In the genomic region with DNA sequence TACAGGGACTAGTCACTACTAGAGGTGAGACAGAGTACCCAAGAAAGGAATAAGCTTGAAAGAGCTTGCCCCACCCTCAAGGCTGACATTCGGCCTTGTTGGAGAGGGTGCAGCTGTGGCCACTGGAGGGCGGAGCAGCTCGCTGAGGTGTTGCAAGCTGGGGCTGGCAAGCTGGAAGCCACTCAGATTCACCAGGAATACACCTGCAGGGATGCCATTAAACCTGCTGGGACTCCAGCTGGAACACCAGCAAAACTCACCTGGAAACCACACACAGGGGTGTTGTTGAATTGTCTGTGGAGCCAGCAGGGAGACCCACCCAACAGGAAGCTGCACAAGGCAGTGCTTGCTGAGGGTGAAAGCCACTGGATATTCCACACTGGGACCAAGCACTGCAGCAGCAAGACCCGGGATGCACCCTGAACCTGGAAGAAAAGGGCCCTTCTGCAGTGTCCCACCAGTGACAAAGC, we compare ENCODE assay signal across 8 cellular contexts. TPM values are rescaled to one million over a fixed set of nuclear protein-coding genes. Genes with fewer than 3 reads are reported as not detected.
DNase-seq lines count a peak whose midpoint lies in the region; ATAC-seq, FAIRE-seq and TF ChIP-seq lines count a peak whose summit lies in the region.

No MANE protein-coding gene starts in this region.

- H3K4me1 Mint-ChIP-seq in activated naive CD8-positive, alpha-beta T cell treated with anti-CD3 and anti-CD28 coated beads, Interleukin-2, amount 10 ng/mL, durations not matched to agents 7 days and 5 days = peaks cover 2% of the 10 kb centered on the region
- peaks cover 6% of the 10 kb centered on the region for H3K4me1 Mint-ChIP-seq in activated naive CD8-positive, alpha-beta T cell treated with anti-CD3 and anti-CD28 coated beads for 36 hours

- no peak for TF ChIP-seq POLR2A in H54 (IDR thresholded peaks at IDR 0.05; ENCODE audit: low read depth, low read length)

- H3K27me3 Mint-ChIP-seq in activated naive CD8-positive, alpha-beta T cell treated with anti-CD3 and anti-CD28 coated beads, Interleukin-2, amount 10 ng/mL, durations not matched to agents 7 days and 5 days = peaks cover 2% of the 10 kb centered on the region
- no peaks in the 10 kb centered on the region for H3K27me3 Mint-ChIP-seq in activated naive CD8-positive, alpha-beta T cell treated with anti-CD3 and anti-CD28 coated beads for 36 hours

- peak; percentile 68 for FAIRE-seq in H54 (lab: Jason Lieb, UNC)

- H3K27ac Mint-ChIP-seq in activated naive CD8-positive, alpha-beta T cell treated with anti-CD3 and anti-CD28 coated beads, Interleukin-2, amount 10 ng/mL, durations not matched to agents 7 days and 5 days = no peak overlapping the region
- H3K27ac Mint-ChIP-seq in activated naive CD8-positive, alpha-beta T cell treated with anti-CD3 and anti-CD28 coated beads for 36 hours = no peak overlapping the region

- ATAC-seq in activated naive CD8-positive, alpha-beta T cell treated with anti-CD3 and anti-CD28 coated beads, Interleukin-2, amount 10 ng/mL, durations not matched to agents 7 days and 5 days (ENCODE audit: low read depth) = no peak

- no peaks in the 10 kb centered on the region for H3K9me3 Mint-ChIP-seq in activated naive CD8-positive, alpha-beta T cell treated with anti-CD3 and anti-CD28 coated beads, Interleukin-2, amount 10 ng/mL, durations not matched to agents 7 days and 5 days
- H3K9me3 Mint-ChIP-seq in activated naive CD8-positive, alpha-beta T cell treated with anti-CD3 and anti-CD28 coated beads for 36 hours = no peaks in the 10 kb centered on the region

- H3K4me3 Mint-ChIP-seq in activated naive CD8-positive, alpha-beta T cell treated with anti-CD3 and anti-CD28 coated beads, Interleukin-2, amount 10 ng/mL, durations not matched to agents 7 days and 5 days = no peak overlapping the region
- no peak overlapping the region for H3K4me3 Mint-ChIP-seq in activated naive CD8-positive, alpha-beta T cell treated with anti-CD3 and anti-CD28 coated beads for 36 hours

- H3K36me3 Mint-ChIP-seq in activated naive CD8-positive, alpha-beta T cell treated with anti-CD3 and anti-CD28 coated beads, Interleukin-2, amount 10 ng/mL, durations not matched to agents 7 days and 5 days = peaks cover 8% of the 10 kb centered on the region
- no peaks in the 10 kb centered on the region for H3K36me3 Mint-ChIP-seq in activated naive CD8-positive, alpha-beta T cell treated with anti-CD3 and anti-CD28 coated beads for 36 hours

- peak; percentile 43 for DNase-seq in activated naive CD8-positive, alpha-beta T cell treated with anti-CD3 and anti-CD28 coated beads, Interleukin-2, amount 10 ng/mL, durations not matched to agents 7 days and 5 days
- no peak for DNase-seq in activated naive CD8-positive, alpha-beta T cell treated with anti-CD3 and anti-CD28 coated beads for 36 hours
- DNase-seq in H54 (ENCODE audit: insufficient read length, low spot score) (peak; percentile 35), LoVo (ENCODE audit: low spot score) (peak; percentile 26), UCSD-AML1 (lab: John Stamatoyannopoulos, UW; ENCODE audit: unreplicated experiment) (peak; percentile 56), islet precursor cell (peak; percentile 85), superior temporal gyrus (ENCODE audit: extremely low spot score) (no peak)
- no peak for DNase-seq in stimulated activated naive CD4-positive, alpha-beta T cell treated with Interleukin-2 at 50 U/mL for 16 hours (lab: John Stamatoyannopoulos, UW)

- POLR2A ChIA-PET in activated naive CD8-positive, alpha-beta T cell treated with anti-CD3 and anti-CD28 coated beads, Interleukin-2, amount 10 ng/mL, durations not matched to agents 7 days and 5 days (lab: Charles Lee) = interaction anchor here (0.6 to 1.0 kb wide), 2 partner anchors 178 to 219 kb away, joined by 3 read pairs; no protein-coding TSS in a partner anchor

RNA-seq across cellular contexts. Expression of a gene that starts 26.1 kb away (rescaled TPM):
- 10 to 100 TPM; 18.1 to 21.5 TPM for total RNA-seq in activated naive CD8-positive, alpha-beta T cell treated with anti-CD3 and anti-CD28 coated beads, Interleukin-2, amount 10 ng/mL, durations not matched to agents 7 days and 5 days
- 10 to 100 TPM; 17.7 to 18.9 TPM for total RNA-seq in activated naive CD8-positive, alpha-beta T cell treated with anti-CD3 and anti-CD28 coated beads for 36 hours

RNA-seq across cellular contexts. Expression of a gene that starts 42.2 kb away (rescaled TPM):
- 10 to 100 TPM; 35.0 to 37.4 TPM for total RNA-seq in activated naive CD8-positive, alpha-beta T cell treated with anti-CD3 and anti-CD28 coated beads, Interleukin-2, amount 10 ng/mL, durations not matched to agents 7 days and 5 days
- total RNA-seq in activated naive CD8-positive, alpha-beta T cell treated with anti-CD3 and anti-CD28 coated beads for 36 hours = 10 to 100 TPM; 36.9 to 37.6 TPM

Comparison
In these comparisons a context has a peak if more than half of its experiments do, and no peak if none do; other contexts are left out.
1. DNase-seq: peak in activated naive CD8-positive, alpha-beta T cell treated with anti-CD3 and anti-CD28 coated beads, Interleukin-2, amount 10 ng/mL, durations not matched to agents 7 days and 5 days (single experiment), H54 (single experiment), LoVo (single experiment), UCSD-AML1 (single experiment) and islet precursor cell (single experiment); none in activated naive CD8-positive, alpha-beta T cell treated with anti-CD3 and anti-CD28 coated beads for 36 hours (single experiment), stimulated activated naive CD4-positive, alpha-beta T cell treated with Interleukin-2 at 50 U/mL for 16 hours (single experiment) and superior temporal gyrus (single experiment).